Comparison of ENCODE assay signal across 1 cellular context in the genomic region with DNA sequence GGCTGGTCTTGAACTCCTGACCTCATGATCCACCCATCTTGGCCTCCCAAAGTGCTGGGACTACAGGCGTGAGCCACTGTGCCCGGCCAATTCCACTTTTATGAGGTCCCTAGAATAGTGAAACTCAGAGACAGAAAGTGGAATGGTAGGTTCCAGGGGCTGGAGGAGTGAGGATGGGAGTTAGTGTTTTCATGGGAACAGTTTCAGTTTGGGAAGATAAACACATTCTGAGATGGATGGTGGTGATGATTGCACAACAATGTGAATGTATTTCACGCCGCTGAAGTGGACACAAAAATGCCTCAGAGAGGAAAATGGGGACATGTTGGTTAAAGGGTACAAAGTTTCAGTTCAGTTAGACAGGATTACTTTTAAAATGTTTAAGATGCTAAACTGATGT.
TF ChIP-seq lines count a peak whose summit lies in the region.

No MANE protein-coding gene starts in this region.

TF ChIP-seq in IMR-90, 13 proteins besides CTCF, POLR2A, EP300 and RAD21:
- TF ChIP-seq CEBPB (IDR thresholded peaks at IDR 0.05; ENCODE audit: low read depth, low read length): peak; percentile 88
- no peak for TF ChIP-seq MAZ (IDR thresholded peaks at IDR 0.05; ENCODE audit: borderline replicate concordance, low read depth, low read length)
- TF ChIP-seq SMC3 (IDR thresholded peaks at IDR 0.05; ENCODE audit: low read depth, low read length): no peak
- TF ChIP-seq FOS (IDR thresholded peaks at IDR 0.05; ENCODE audit: low read depth, low read length): no peak
- no peak for TF ChIP-seq BHLHE40 (IDR thresholded peaks at IDR 0.05; ENCODE audit: low read depth, low read length)
